Comparison of ENCODE assay signal across 1 cellular context in the genomic region with DNA sequence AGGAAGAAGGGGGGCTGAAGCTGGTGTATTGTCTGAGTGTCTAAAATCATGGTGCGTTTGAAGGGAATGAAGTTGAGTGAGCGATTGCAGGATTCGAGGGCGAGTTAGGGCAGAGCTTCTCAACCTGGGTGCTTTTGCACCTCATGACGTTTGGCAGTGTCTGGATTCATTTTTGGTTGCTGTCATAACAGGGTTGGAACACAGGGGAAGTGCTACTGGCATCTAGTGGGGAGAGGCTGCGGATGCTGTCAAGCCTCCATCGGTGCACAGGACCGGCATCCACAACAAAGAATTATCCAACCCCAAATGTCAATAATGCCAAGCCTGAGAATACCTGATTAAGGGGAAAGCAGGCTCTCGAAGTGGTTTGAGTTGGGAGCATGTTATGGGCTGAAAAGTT.
TF ChIP-seq lines count a peak whose summit lies in the region.

No MANE protein-coding gene starts in this region.

TF ChIP-seq in SK-N-SH, 30 proteins besides CTCF, POLR2A, EP300 and RAD21 (continued from another document):
- no peak for TF ChIP-seq FOSL2 (IDR thresholded peaks at IDR 0.05; ENCODE audit: borderline replicate concordance, low read depth)
